ENCODE assay signal across 2 cellular contexts in the genomic region with DNA sequence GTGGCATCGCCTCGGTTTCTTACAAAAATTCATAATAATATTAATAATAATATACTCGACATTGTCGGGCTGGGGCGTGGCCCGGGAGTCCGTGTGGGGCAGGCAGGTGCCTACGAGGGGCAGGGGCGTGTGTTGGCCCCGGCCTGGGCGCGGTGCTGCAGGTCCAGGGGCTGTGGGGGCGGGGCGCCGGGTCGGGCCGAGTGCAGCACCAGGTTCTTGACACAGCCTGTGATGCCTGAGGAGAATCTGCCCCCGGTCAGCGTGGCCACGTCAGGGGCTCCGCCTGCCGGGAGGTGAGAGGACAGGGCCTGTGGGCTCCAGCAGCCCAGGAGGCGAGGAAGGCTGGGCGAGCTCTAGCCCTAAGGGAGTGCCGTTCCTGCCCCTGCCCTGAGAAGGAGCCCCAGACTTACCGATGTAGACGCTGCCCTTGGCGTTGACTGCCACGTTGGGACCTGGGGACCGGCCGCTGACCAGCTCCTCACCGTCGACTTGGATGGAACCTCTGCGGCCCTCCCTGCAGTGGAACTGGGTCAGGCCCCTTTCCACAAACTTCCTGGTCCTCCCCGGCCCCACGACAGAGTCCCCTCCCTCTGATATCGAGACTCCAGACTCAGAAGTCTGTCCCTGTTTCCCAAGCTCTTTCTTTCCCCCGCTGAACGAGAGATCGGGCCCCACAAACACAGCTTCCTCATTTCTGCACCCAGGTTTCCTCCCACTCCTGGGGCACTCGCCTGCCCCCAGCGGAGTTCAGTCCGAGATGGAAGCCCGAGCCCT.
A peak's percentile ranks its signal among the peaks of the same experiment; 100 is the strongest.
TF ChIP-seq lines count a peak whose summit lies in the region.

No MANE protein-coding gene starts in this region.

TF ChIP-seq in IMR-90, 13 proteins besides CTCF, POLR2A, EP300 and RAD21:
- TF ChIP-seq USF2 (IDR thresholded peaks at IDR 0.05; ENCODE audit: low read depth, low read length) (no peak), CEBPB (IDR thresholded peaks at IDR 0.05; ENCODE audit: low read depth, low read length) (no peak), MAZ (IDR thresholded peaks at IDR 0.05; ENCODE audit: borderline replicate concordance, low read depth, low read length) (no peak), SMC3 (IDR thresholded peaks at IDR 0.05; ENCODE audit: low read depth, low read length) (no peak), MXI1 (IDR thresholded peaks at IDR 0.05; ENCODE audit: borderline replicate concordance, low read depth, low read length) (no peak), MAFK (IDR thresholded peaks at IDR 0.05; ENCODE audit: low read depth, low read length) (no peak), BHLHE40 (IDR thresholded peaks at IDR 0.05; ENCODE audit: low read depth, low read length) (no peak), NFE2L2 (IDR thresholded peaks at IDR 0.05; ENCODE audit: low read depth, low read length) (no peak), FOS (IDR thresholded peaks at IDR 0.05; ENCODE audit: low read depth, low read length) (no peak), CHD1 (IDR thresholded peaks at IDR 0.05; ENCODE audit: low read depth, low read length) (no peak), RCOR1 (IDR thresholded peaks at IDR 0.05; ENCODE audit: insufficient replicate concordance, low read length) (no peak), RFX5 (IDR thresholded peaks at IDR 0.05; ENCODE audit: low read depth, low read length) (no peak)
- TF ChIP-seq, protein P1, sequence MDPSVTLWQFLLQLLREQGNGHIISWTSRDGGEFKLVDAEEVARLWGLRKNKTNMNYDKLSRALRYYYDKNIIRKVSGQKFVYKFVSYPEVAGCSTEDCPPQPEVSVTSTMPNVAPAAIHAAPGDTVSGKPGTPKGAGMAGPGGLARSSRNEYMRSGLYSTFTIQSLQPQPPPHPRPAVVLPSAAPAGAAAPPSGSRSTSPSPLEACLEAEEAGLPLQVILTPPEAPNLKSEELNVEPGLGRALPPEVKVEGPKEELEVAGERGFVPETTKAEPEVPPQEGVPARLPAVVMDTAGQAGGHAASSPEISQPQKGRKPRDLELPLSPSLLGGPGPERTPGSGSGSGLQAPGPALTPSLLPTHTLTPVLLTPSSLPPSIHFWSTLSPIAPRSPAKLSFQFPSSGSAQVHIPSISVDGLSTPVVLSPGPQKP (IDR thresholded peaks at IDR 0.05; ENCODE audit: borderline replicate concordance, low read depth, low read length), result no peak

TF ChIP-seq in K562, 482 proteins besides CTCF, POLR2A, EP300 and RAD21:
- 0 out of 2 replicates have a peak, but pooled peaks have one; percentile 38 for TF ChIP-seq POLR2G (IDR thresholded peaks at IDR 0.05; ENCODE audit: low read depth, low read length)
- TF ChIP-seq VEZF1 (CRISPR knock-in tag; IDR thresholded peaks at IDR 0.05), result no peak
- no peak for TF ChIP-seq ETS1 (conservative IDR thresholded peaks at IDR 0.05; ENCODE audit: control insufficient read depth, low read depth, low read length)
- TF ChIP-seq ZNF79 (CRISPR knock-in tag; IDR thresholded peaks at IDR 0.05; ENCODE audit: low read depth), result no peak
